ENCODE assay signal across 8 cellular contexts in the genomic region with DNA sequence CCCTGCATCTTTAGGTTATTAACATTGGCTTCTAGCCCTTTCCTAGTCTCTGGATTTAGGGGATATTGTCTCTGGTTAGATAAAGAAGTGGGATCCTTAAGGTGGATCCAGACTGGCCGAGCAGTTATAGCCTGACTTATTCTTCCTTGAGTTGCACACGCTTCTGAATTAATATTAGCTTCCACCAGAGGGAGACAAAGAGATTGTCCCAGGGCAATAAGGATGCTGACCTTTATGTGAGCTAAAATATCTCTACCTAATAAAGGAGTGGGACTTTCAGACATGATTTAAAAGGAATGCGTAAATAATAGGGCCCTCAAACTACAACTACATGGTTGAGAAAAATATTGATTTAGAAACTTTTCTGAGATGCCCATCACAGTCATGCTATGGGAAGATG.
A peak's percentile ranks its signal among the peaks of the same experiment; 100 is the strongest.
DNase-seq lines count a peak whose midpoint lies in the region; ATAC-seq and TF ChIP-seq lines count a peak whose summit lies in the region.

No MANE protein-coding gene starts in this region.

- DNase-seq in cardiac muscle cell (ENCODE audit: low read depth in 1 of 2, low spot score in 1 of 2), result peak; percentile 15 to 52
- no peak for DNase-seq in left cardiac atrium
- peak; percentile 25 for DNase-seq in foreskin melanocyte
- DNase-seq in NCI-H2227 (lab: John Stamatoyannopoulos, UW; ENCODE audit: unreplicated experiment), result no peak
- no peak for DNase-seq in nucleus accumbens (lab: John Stamatoyannopoulos, UW)

- H2AFZ ChIP-seq in OCI-LY1 (ENCODE audit: low read length), result no peak overlapping the region

- H3K4me2 ChIP-seq in OCI-LY1 (ENCODE audit: low read length), result no peak overlapping the region

- no peaks in the 10 kb centered on the region for H3K27me3 ChIP-seq in cardiac muscle cell
- no peaks in the 10 kb centered on the region for H3K27me3 ChIP-seq in OCI-LY1 (ENCODE audit: insufficient read depth, low read length)

- H3F3A ChIP-seq in OCI-LY1 (ENCODE audit: insufficient read depth, low read length), result no peaks in the 10 kb centered on the region

- no peak overlapping the region for H3K27ac ChIP-seq in cardiac muscle cell
- H3K27ac ChIP-seq in OCI-LY1 (ENCODE audit: low read depth, low read length, poor library complexity, severe bottlenecking), result no peak overlapping the region

- no peaks in the 10 kb centered on the region for H3K79me2 ChIP-seq in OCI-LY1 (ENCODE audit: insufficient read depth, low read length)

- H3K9me3 ChIP-seq in cardiac muscle cell (ENCODE audit: low read depth), result no peaks in the 10 kb centered on the region
- no peaks in the 10 kb centered on the region for H3K9me3 ChIP-seq in OCI-LY1 (ENCODE audit: low read length)

- no peak for ATAC-seq in left cardiac atrium
- ATAC-seq in HG03066 (IDR thresholded peaks at IDR 0.05; ENCODE audit: low read depth, unreplicated experiment), result peak; percentile 79
- no peak for ATAC-seq in GM21447 (IDR thresholded peaks at IDR 0.05; ENCODE audit: unreplicated experiment)

- TF ChIP-seq CTCF in cardiac muscle cell (IDR thresholded peaks at IDR 0.05; ENCODE audit: low read depth, low read length), result peak; percentile 22
- TF ChIP-seq CTCF in OCI-LY1 (IDR thresholded peaks at IDR 0.05; ENCODE audit: low read length), result peak; percentile 65

- H3K9me2 ChIP-seq in OCI-LY1 (ENCODE audit: low read depth, low read length), result no peaks in the 10 kb centered on the region

- H3K36me3 ChIP-seq in cardiac muscle cell (no peaks in the 10 kb centered on the region), OCI-LY1 (ENCODE audit: insufficient read depth, low read length) (no peaks in the 10 kb centered on the region)

- no peaks in the 10 kb centered on the region for H4K20me1 ChIP-seq in OCI-LY1 (ENCODE audit: insufficient read depth, low read length)

- H3K4me3 ChIP-seq in cardiac muscle cell (no peak overlapping the region), OCI-LY1 (ENCODE audit: low read depth, low read length, poor library complexity, severe bottlenecking) (no peak overlapping the region)

- H3K4me1 ChIP-seq in cardiac muscle cell (ENCODE audit: low read depth) (no peaks in the 10 kb centered on the region), OCI-LY1 (ENCODE audit: insufficient read depth, low read length, severe bottlenecking) (no peaks in the 10 kb centered on the region)

- H3K9ac ChIP-seq in OCI-LY1 (ENCODE audit: low read length), result no peak overlapping the region

- intact Hi-C loops in left cardiac atrium (cut with DNase I), result no loop called here

Comparison
In these comparisons a context has a peak if more than half of its experiments do, and no peak if none do; other contexts are left out.
1. DNase-seq: peak in cardiac muscle cell (2 of 2) and foreskin melanocyte (single experiment); none in left cardiac atrium (single experiment), NCI-H2227 (single experiment) and nucleus accumbens (0 of 56).